14 cellular contexts compared by ENCODE assay signal in genomic region chr1:115252585-115252984, GRCh38.
"Had no signal": no experiment of that assay in that cellular context is flagged by ENCODE, and none has a peak within 500 bp of the region (broad histone marks: within the 10 kb centered on the region; RNA-seq: fewer than 3 reads in every experiment).

No MANE protein-coding gene starts in this region.

- H3K27me3 ChIP-seq: cardiac muscle cell, stomach, upper lobe of right lung had no signal

- H3K27ac ChIP-seq: cardiac muscle cell, thoracic aorta, upper lobe of right lung, VCaP had no signal

- FAIRE-seq: small intestine had no signal

- ATAC-seq: activated CD8-positive, alpha-beta memory T cell treated with anti-CD3 and anti-CD28 coated beads, Interleukin-2, amount 10 ng/mL, durations not matched to agents 7 days and 5 days; activated naive CD8-positive, alpha-beta T cell treated with anti-CD3 and anti-CD28 coated beads, Interleukin-2, amount 50 U/mL, for 24 hours; esophagus mucosa; natural killer cell treated with Interleukin-12 subunit alpha and Interleukin-12 subunit beta and Interleukin-15 and Interleukin-18, amount 100 ng/mL, for 72 hours; upper lobe of right lung had no signal

- H3K36me3 ChIP-seq: cardiac muscle cell, stomach, thoracic aorta, upper lobe of right lung had no signal

- H3K4me3 ChIP-seq: cardiac muscle cell, stomach, thoracic aorta, upper lobe of right lung had no signal

- H3K9me3 ChIP-seq: upper lobe of right lung had no signal

- DNase-seq: activated CD4-positive, alpha-beta memory T cell treated with anti-CD3 and anti-CD28 coated beads for 36 hours; activated CD8-positive, alpha-beta memory T cell treated with anti-CD3 and anti-CD28 coated beads, Interleukin-2, amount 10 ng/mL, durations not matched to agents 7 days and 5 days; activated naive CD4-positive, alpha-beta T cell treated with anti-CD3 and anti-CD28 coated beads for 36 hours; activated naive CD8-positive, alpha-beta T cell treated with anti-CD3 and anti-CD28 coated beads, Interleukin-2, amount 50 U/mL, for 24 hours; activated T-cell treated with anti-CD3 and anti-CD28 coated beads, Interleukin-2, amount 50 U/mL, for 1 hour; hippocampal formation; small intestine; stomach; upper lobe of right lung had no signal

- H3K4me1 ChIP-seq: stomach, upper lobe of right lung had no signal
